1 cellular context compared by ENCODE assay signal in genomic region chr2:41955641-41956040, GRCh38.
TF ChIP-seq lines count a peak whose summit lies in the region.

No MANE protein-coding gene starts in this region.

TF ChIP-seq in GM12878, 131 proteins besides CTCF, POLR2A, EP300 and RAD21 (continued from another document):
- TF ChIP-seq SPI1 (IDR thresholded peaks at IDR 0.05; ENCODE audit: borderline replicate concordance, insufficient read depth, low read depth, low read length) (peak; percentile 96), SRF (IDR thresholded peaks at IDR 0.05; ENCODE audit: low read depth in 2 of 2, low read length in 2 of 2) (0 out of 4 replicates have a peak, but pooled peaks of 1 of the 2 experiments have one; percentile 15), KDM1A (IDR thresholded peaks at IDR 0.05; ENCODE audit: borderline replicate concordance) (no peak), HDGF (IDR thresholded peaks at IDR 0.05) (no peak), MEF2A (IDR thresholded peaks at IDR 0.05; ENCODE audit: insufficient read depth, low read depth, low read length) (peak; percentile 50; the same call in 1 of the 2 replicates), NR2C2 (IDR thresholded peaks at IDR 0.05; ENCODE audit: borderline replicate concordance, control insufficient read depth, insufficient read length, low read depth) (no peak), NRF1 (conservative IDR thresholded peaks at IDR 0.05; ENCODE audit: low read depth, low read length) (no peak), JUNB (IDR thresholded peaks at IDR 0.05) (no peak), EZH2 (IDR thresholded peaks at IDR 0.05; ENCODE audit: borderline replicate concordance, control insufficient read depth, low read depth, low read length) (no peak), SP1 (IDR thresholded peaks at IDR 0.05; ENCODE audit: low read depth, low read length) (no peak), ZSCAN29 (IDR thresholded peaks at IDR 0.05) (no peak), RBBP5 (conservative IDR thresholded peaks at IDR 0.05) (no peak), TBL1XR1 (IDR thresholded peaks at IDR 0.05; ENCODE audit: low read depth, low read length) (no peak), ZNF384 (IDR thresholded peaks at IDR 0.05; ENCODE audit: borderline replicate concordance, low read depth, low read length) (no peak), PAX5 (IDR thresholded peaks at IDR 0.05; ENCODE audit: borderline replicate concordance, low read depth, low read length) (peak; percentile 59; the same call in 1 of the 2 replicates), TARDBP (IDR thresholded peaks at IDR 0.05; ENCODE audit: borderline replicate concordance) (no peak), POLR2AphosphoS5 (IDR thresholded peaks at IDR 0.05; ENCODE audit: low read length) (no peak), TCF12 (IDR thresholded peaks at IDR 0.05; ENCODE audit: low read depth, low read length) (0 out of 2 replicates have a peak, but pooled peaks have one; percentile 26), SMAD5 (IDR thresholded peaks at IDR 0.05; ENCODE audit: low read depth) (no peak), RUNX3 (IDR thresholded peaks at IDR 0.05; ENCODE audit: low read length) (peak; percentile 25; the same call in 1 of the 2 replicates), IRF3 (IDR thresholded peaks at IDR 0.05) (no peak), NBN (IDR thresholded peaks at IDR 0.05) (no peak), RELB (IDR thresholded peaks at IDR 0.05; ENCODE audit: low read depth) (no peak), E2F8 (IDR thresholded peaks at IDR 0.05; ENCODE audit: low read depth, partially characterized antibody) (no peak), IKZF1 (conservative IDR thresholded peaks at IDR 0.05) (no peak), RCOR1 (conservative IDR thresholded peaks at IDR 0.05; ENCODE audit: low read depth, low read length) (no peak), GATAD2B (conservative IDR thresholded peaks at IDR 0.05; ENCODE audit: low read depth) (no peak), PAX8 (IDR thresholded peaks at IDR 0.05) (no peak), TCF3 (IDR thresholded peaks at IDR 0.05; ENCODE audit: borderline replicate concordance, insufficient read depth, low read depth, low read length) (no peak), ZBTB33 (IDR thresholded peaks at IDR 0.05) (no peak), BCLAF1 (IDR thresholded peaks at IDR 0.05) (no peak), E2F4 (IDR thresholded peaks at IDR 0.05; ENCODE audit: low read depth, low read length) (no peak), CREB1 (IDR thresholded peaks at IDR 0.05; ENCODE audit: low read depth) (no peak), HSF1 (IDR thresholded peaks at IDR 0.05; ENCODE audit: low read depth, low read length) (no peak), FOXM1 (IDR thresholded peaks at IDR 0.05; ENCODE audit: low read depth, low read length) (no peak), ZBTB40 (IDR thresholded peaks at IDR 0.05; ENCODE audit: borderline replicate concordance) (no peak), RAD51 (IDR thresholded peaks at IDR 0.05) (no peak), SREBF2 (IDR thresholded peaks at IDR 0.05; ENCODE audit: low read length) (no peak), ZNF24 (IDR thresholded peaks at IDR 0.05) (no peak), FOXK2 (IDR thresholded peaks at IDR 0.05) (no peak)
TF ChIP-seq in GM12878: peak in this region for 15.
